ENCODE assay signal across 9 cellular contexts in the genomic region with DNA sequence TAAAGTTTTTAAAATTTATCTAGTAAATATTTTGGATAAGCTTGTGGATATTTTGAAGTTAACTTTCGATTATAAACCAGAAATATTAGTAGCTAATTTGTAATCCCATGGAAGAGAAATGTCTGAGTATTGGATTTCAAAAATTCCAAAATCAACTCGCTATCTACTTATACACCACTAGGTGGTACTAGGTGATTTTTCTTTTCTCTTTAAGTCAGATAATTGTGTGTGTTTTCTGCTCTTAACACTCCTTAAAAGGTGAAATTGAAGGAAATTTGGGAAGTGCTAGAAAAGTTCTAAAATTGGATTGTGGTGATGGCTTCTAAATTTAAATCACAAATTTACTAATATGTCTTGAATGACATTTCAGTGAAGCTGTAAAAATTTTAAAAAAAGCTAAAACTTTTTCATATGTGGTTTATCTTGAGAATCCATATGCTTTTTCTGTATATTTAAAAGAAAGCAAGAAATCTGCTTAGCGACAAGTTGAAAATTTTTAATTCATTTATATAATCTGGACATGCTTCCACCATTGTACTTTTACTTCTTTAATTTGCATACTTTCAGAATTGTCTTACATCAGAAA.
DNase-seq lines count a peak whose midpoint lies in the region; ATAC-seq and TF ChIP-seq lines count a peak whose summit lies in the region.
"Had no signal": no experiment of that assay in that cellular context is flagged by ENCODE, and none has a peak within 500 bp of the region (broad histone marks: within the 10 kb centered on the region; RNA-seq: fewer than 3 reads in every experiment).

No MANE protein-coding gene starts in this region.

- DNase-seq in DND-41, result no peak
- no peak for DNase-seq in RWPE2 (ENCODE audit: low spot score)
- peak; percentile 66 for DNase-seq in fibroblast of the aortic adventitia (ENCODE audit: low read depth)
- no peak for DNase-seq in suprapubic skin (ENCODE audit: low spot score in 2 of 2)
- no peak for DNase-seq in HK-2 (ENCODE audit: unreplicated experiment)
- no peak for DNase-seq in hepatic stellate cell (ENCODE audit: low spot score)

- TF ChIP-seq POLR2A in suprapubic skin (IDR thresholded peaks at IDR 0.05), result no peak

- no peaks in the 10 kb centered on the region for H3K79me2 ChIP-seq in DND-41 (ENCODE audit: insufficient read depth, low read length)

- H3K9me3 ChIP-seq in DND-41 (ENCODE audit: insufficient read depth, low read length, severe bottlenecking), result no peaks in the 10 kb centered on the region
- no peaks in the 10 kb centered on the region for H3K9me3 ChIP-seq in RWPE2 (ENCODE audit: severe bottlenecking)
- H3K9me3 ChIP-seq in suprapubic skin, result no peaks in the 10 kb centered on the region

- no peak for TF ChIP-seq EP300 in suprapubic skin (IDR thresholded peaks at IDR 0.05)

- H4K20me1 ChIP-seq in DND-41 (ENCODE audit: insufficient read depth, low read length), result no peaks in the 10 kb centered on the region

- H3K27ac ChIP-seq in DND-41 (ENCODE audit: low read length) (no peak overlapping the region), RWPE2 (ENCODE audit: poor library complexity, severe bottlenecking) (no peak overlapping the region), suprapubic skin (no peak overlapping the region)

- no peaks in the 10 kb centered on the region for H3K4me1 ChIP-seq in DND-41 (ENCODE audit: insufficient read depth, low read length)
- peaks cover 8% of the 10 kb centered on the region for H3K4me1 ChIP-seq in RWPE2 (ENCODE audit: insufficient read depth, poor library complexity, severe bottlenecking)
- H3K4me1 ChIP-seq in suprapubic skin, result no peaks in the 10 kb centered on the region

- ATAC-seq in DND-41 (ENCODE audit: insufficient read depth, low read depth) (no peak), HG02798 (IDR thresholded peaks at IDR 0.05; ENCODE audit: poor library complexity, unreplicated experiment) (peak; percentile 55), RWPE2 (ENCODE audit: low read depth) (no peak), GM19023 (IDR thresholded peaks at IDR 0.05; ENCODE audit: unreplicated experiment) (no peak)
- ATAC-seq: naive thymus-derived CD4-positive, alpha-beta T cell had no signal

- H3K9ac ChIP-seq in DND-41 (ENCODE audit: low read depth, low read length), result no peak overlapping the region

- no peak overlapping the region for H3K4me2 ChIP-seq in DND-41 (ENCODE audit: insufficient read depth, low read length)

- H3K4me3 ChIP-seq in DND-41 (ENCODE audit: low read depth in 1 of 2, low read length in 2 of 2), result no peak overlapping the region
- H3K4me3 ChIP-seq in RWPE2 (ENCODE audit: severe bottlenecking), result no peak overlapping the region
- no peak overlapping the region for H3K4me3 ChIP-seq in fibroblast of the aortic adventitia (ENCODE audit: low read depth, low read length)
- H3K4me3 ChIP-seq in suprapubic skin, result no peak overlapping the region

- TF ChIP-seq CTCF in DND-41 (IDR thresholded peaks at IDR 0.05; ENCODE audit: borderline replicate concordance, extremely low read depth, low read length, poor library complexity, severe bottlenecking) (peak; percentile 70), RWPE2 (IDR thresholded peaks at IDR 0.05; ENCODE audit: poor library complexity, severe bottlenecking) (peak; percentile 82), fibroblast of the aortic adventitia (IDR thresholded peaks at IDR 0.05; ENCODE audit: insufficient read depth, low read length) (peak; percentile 58), suprapubic skin (IDR thresholded peaks at IDR 0.05) (peak; percentile 18 to 39)

- H3K27me3 ChIP-seq in DND-41 (ENCODE audit: insufficient read depth, low read length, poor library complexity) (no peaks in the 10 kb centered on the region), RWPE2 (ENCODE audit: insufficient read depth, poor library complexity, severe bottlenecking) (no peaks in the 10 kb centered on the region), suprapubic skin (no peaks in the 10 kb centered on the region)

- no peak overlapping the region for H2AFZ ChIP-seq in DND-41 (ENCODE audit: low read depth, low read length)

- 17% methylated on average over 3 of the region's 3 CpGs for WGBS in suprapubic skin

- H3K36me3 ChIP-seq in DND-41 (ENCODE audit: insufficient read depth, low read length) (no peaks in the 10 kb centered on the region), RWPE2 (ENCODE audit: low read depth) (no peaks in the 10 kb centered on the region), suprapubic skin (no peaks in the 10 kb centered on the region)

Comparison
In these comparisons a context has a peak if more than half of its experiments do, and no peak if none do; other contexts are left out.
1. CTCF ChIP-seq: peak in every context shown above with its lines; median percentile 82 in RWPE2; 70 in DND-41; 58 in fibroblast of the aortic adventitia; 28 in suprapubic skin.